1 cellular context compared by ENCODE assay signal in genomic region chr16:28330232-28330631, GRCh38.
TF ChIP-seq lines count a peak whose summit lies in the region.

No MANE protein-coding gene starts in this region.

TF ChIP-seq in Ishikawa, 13 proteins besides CTCF, POLR2A, EP300 and RAD21:
- peak; percentile 40; the same call in 1 of the 2 replicates for TF ChIP-seq USF1 (IDR thresholded peaks at IDR 0.05)
